In genomic region chr1:12692967-12693782, GRCh38 we compare ENCODE assay signal across 2 cellular contexts.
A peak's percentile ranks its signal among the peaks of the same experiment; 100 is the strongest.
TF ChIP-seq lines count a peak whose summit lies in the region.

No MANE protein-coding gene starts in this region.

TF ChIP-seq in WTC11, 78 proteins besides CTCF, POLR2A, EP300 and RAD21 (continued from another document):
- TF ChIP-seq, protein P1, sequence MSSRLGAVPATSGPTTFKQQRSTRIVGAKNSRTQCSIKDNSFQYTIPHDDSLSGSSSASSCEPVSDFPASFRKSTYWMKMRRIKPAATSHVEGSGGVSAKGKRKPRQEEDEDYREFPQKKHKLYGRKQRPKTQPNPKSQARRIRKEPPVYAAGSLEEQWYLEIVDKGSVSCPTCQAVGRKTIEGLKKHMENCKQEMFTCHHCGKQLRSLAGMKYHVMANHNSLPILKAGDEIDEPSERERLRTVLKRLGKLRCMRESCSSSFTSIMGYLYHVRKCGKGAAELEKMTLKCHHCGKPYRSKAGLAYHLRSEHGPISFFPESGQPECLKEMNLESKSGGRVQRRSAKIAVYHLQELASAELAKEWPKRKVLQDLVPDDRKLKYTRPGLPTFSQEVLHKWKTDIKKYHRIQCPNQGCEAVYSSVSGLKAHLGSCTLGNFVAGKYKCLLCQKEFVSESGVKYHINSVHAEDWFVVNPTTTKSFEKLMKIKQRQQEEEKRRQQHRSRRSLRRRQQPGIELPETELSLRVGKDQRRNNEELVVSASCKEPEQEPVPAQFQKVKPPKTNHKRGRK (CRISPR knock-in tag; IDR thresholded peaks at IDR 0.05; ENCODE audit: borderline replicate concordance), result no peak
- no peak for TF ChIP-seq CREM (CRISPR knock-in tag; IDR thresholded peaks at IDR 0.05)
- TF ChIP-seq ZBTB43 (CRISPR knock-in tag; IDR thresholded peaks at IDR 0.05), result no peak
- TF ChIP-seq KAT7 (CRISPR knock-in tag; IDR thresholded peaks at IDR 0.05; ENCODE audit: borderline replicate concordance), result no peak
- peak; percentile 57; the same call in 1 of the 2 replicates for TF ChIP-seq GABPB1 (CRISPR knock-in tag; IDR thresholded peaks at IDR 0.05)

TF ChIP-seq in SK-N-SH treated with all-trans-retinoic acid at 6 μM for 48 hours, 23 proteins besides CTCF, POLR2A, EP300 and RAD21 (continued from another document):
- TF ChIP-seq, protein P2, sequence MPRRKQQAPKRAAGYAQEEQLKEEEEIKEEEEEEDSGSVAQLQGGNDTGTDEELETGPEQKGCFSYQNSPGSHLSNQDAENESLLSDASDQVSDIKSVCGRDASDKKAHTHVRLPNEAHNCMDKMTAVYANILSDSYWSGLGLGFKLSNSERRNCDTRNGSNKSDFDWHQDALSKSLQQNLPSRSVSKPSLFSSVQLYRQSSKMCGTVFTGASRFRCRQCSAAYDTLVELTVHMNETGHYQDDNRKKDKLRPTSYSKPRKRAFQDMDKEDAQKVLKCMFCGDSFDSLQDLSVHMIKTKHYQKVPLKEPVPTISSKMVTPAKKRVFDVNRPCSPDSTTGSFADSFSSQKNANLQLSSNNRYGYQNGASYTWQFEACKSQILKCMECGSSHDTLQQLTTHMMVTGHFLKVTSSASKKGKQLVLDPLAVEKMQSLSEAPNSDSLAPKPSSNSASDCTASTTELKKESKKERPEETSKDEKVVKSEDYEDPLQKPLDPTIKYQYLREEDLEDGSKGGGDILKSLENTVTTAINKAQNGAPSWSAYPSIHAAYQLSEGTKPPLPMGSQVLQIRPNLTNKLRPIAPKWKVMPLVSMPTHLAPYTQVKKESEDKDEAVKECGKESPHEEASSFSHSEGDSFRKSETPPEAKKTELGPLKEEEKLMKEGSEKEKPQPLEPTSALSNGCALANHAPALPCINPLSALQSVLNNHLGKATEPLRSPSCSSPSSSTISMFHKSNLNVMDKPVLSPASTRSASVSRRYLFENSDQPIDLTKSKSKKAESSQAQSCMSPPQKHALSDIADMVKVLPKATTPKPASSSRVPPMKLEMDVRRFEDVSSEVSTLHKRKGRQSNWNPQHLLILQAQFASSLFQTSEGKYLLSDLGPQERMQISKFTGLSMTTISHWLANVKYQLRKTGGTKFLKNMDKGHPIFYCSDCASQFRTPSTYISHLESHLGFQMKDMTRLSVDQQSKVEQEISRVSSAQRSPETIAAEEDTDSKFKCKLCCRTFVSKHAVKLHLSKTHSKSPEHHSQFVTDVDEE (CRISPR knock-in tag; IDR thresholded peaks at IDR 0.05), result no peak
- TF ChIP-seq RARB (CRISPR knock-in tag; IDR thresholded peaks at IDR 0.05), result no peak
- no peak for TF ChIP-seq PATZ1 (CRISPR knock-in tag; IDR thresholded peaks at IDR 0.05; ENCODE audit: borderline replicate concordance)
- TF ChIP-seq GLIS3 (CRISPR knock-in tag; IDR thresholded peaks at IDR 0.05), result no peak
- no peak for TF ChIP-seq ZFP3 (CRISPR knock-in tag; IDR thresholded peaks at IDR 0.05)
- TF ChIP-seq ZC3H10 (CRISPR knock-in tag; IDR thresholded peaks at IDR 0.05), result no peak
- no peak for TF ChIP-seq CSDC2 (CRISPR knock-in tag; IDR thresholded peaks at IDR 0.05)
- no peak for TF ChIP-seq OSR1 (CRISPR knock-in tag; IDR thresholded peaks at IDR 0.05)
- TF ChIP-seq TCF4 (CRISPR knock-in tag; IDR thresholded peaks at IDR 0.05; ENCODE audit: borderline replicate concordance), result no peak
- no peak for TF ChIP-seq ISL1 (CRISPR knock-in tag; IDR thresholded peaks at IDR 0.05)
- TF ChIP-seq ZFP30 (CRISPR knock-in tag; IDR thresholded peaks at IDR 0.05), result no peak
TF ChIP-seq in SK-N-SH treated with all-trans-retinoic acid at 6 μM for 48 hours: peak in this region for 0.
